ENCODE assay signal across 1 cellular context in the genomic region with DNA sequence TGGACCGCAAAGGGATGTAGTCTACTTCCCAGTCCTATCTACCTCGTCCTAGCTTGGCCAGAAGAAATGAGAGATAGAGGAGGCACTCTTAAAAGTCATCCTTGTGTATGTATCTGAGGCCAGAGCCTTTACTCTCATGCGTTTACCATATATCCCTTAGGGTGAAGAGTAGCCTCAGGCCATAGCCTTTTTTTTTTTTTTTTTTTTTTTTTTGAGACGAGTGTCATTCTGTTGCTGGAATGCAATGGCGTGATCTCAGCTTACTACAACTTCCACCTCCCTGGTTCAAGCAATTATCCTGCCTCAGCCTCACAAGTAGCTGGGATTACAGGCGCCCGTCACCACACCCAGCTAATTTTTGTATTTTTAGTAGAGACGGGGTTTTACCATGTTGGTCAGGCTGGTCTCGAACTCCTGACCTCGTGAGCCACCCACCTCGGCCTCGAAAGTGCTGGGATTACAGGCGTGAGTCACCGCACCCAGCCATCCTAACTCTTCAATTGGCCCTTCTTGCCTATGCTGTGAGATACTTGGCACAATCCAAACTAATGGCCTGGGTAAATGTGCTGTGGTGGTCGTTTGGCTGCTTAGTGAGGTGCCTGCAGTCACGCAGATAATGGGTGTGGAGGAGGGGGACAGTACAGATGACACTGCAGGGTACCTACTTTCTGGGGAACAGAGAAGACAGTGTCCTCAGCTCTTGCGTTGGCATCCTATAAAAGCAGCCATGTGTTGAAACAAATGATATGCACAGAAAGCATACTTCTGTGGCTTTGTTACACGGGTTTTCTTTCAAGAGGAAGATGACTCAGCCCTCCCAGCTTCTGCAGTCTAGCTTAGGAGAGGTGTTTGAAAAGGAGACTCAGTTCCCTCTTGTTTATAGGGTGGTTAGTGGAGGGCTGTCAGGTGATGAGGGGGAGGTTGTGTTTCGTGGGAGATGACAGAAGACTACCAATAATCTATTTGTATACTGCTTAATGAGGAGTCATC.
A peak's percentile ranks its signal among the peaks of the same experiment; 100 is the strongest.
TF ChIP-seq lines count a peak whose summit lies in the region.

No MANE protein-coding gene starts in this region.

TF ChIP-seq in K562, 482 proteins besides CTCF, POLR2A, EP300 and RAD21 (continued from another document):
- no peak for TF ChIP-seq CEBPZ (IDR thresholded peaks at IDR 0.05; ENCODE audit: borderline replicate concordance, low read depth, low read length)
- TF ChIP-seq ZFP36 (IDR thresholded peaks at IDR 0.05; ENCODE audit: low read depth, low read length, partially characterized antibody): no peak
- peak; percentile 17; the same call in 1 of the 2 replicates for TF ChIP-seq ZNF316 (IDR thresholded peaks at IDR 0.05)
- peak; percentile 25; the same call in 1 of the 2 replicates for TF ChIP-seq NFE2 (IDR thresholded peaks at IDR 0.05; ENCODE audit: low read depth)
- TF ChIP-seq ZFP91 (CRISPR knock-in tag; IDR thresholded peaks at IDR 0.05): no peak
- TF ChIP-seq TBP (optimal IDR thresholded peaks at IDR 0.05; ENCODE audit: low read depth, low read length): no peak
- TF ChIP-seq POLR3G (IDR thresholded peaks at IDR 0.05; ENCODE audit: extremely low read depth, insufficient read length, insufficient replicate concordance): no peak
- TF ChIP-seq CHD4 (IDR thresholded peaks at IDR 0.05; ENCODE audit: insufficient read depth, insufficient replicate concordance, low read depth, low read length, poor library complexity, severe bottlenecking): no peak
- TF ChIP-seq, protein P1, sequence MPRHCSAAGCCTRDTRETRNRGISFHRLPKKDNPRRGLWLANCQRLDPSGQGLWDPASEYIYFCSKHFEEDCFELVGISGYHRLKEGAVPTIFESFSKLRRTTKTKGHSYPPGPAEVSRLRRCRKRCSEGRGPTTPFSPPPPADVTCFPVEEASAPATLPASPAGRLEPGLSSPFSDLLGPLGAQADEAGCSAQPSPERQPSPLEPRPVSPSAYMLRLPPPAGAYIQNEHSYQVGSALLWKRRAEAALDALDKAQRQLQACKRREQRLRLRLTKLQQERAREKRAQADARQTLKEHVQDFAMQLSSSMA (CRISPR knock-in tag; IDR thresholded peaks at IDR 0.05): no peak
- TF ChIP-seq U2AF2 (optimal IDR thresholded peaks at IDR 0.05; ENCODE audit: low read depth, low read length): no peak
- no peak for TF ChIP-seq COPS2 (conservative IDR thresholded peaks at IDR 0.05)
- no peak for TF ChIP-seq ZNF592 (IDR thresholded peaks at IDR 0.05)
- TF ChIP-seq HSF4 (CRISPR knock-in tag; IDR thresholded peaks at IDR 0.05; ENCODE audit: borderline replicate concordance): no peak
- TF ChIP-seq HNRNPL (IDR thresholded peaks at IDR 0.05; ENCODE audit: low read depth, low read length): no peak
- TF ChIP-seq POLR2AphosphoS2 (IDR thresholded peaks at IDR 0.05; ENCODE audit: low read length): no peak
